8 cellular contexts compared by ENCODE assay signal in genomic region chr12:49189731-49190314, GRCh38. TPM values are rescaled to one million over a fixed set of nuclear protein-coding genes. Genes with fewer than 3 reads are reported as not detected.
DNase-seq lines count a peak whose midpoint lies in the region; ATAC-seq and TF ChIP-seq lines count a peak whose summit lies in the region.

No MANE protein-coding gene starts in this region.

- peaks cover 4% of the 10 kb centered on the region for H3K27me3 ChIP-seq in mucosa of stomach (ENCODE audit: control insufficient read depth, insufficient read depth, low read length)

- ATAC-seq in GM18867 (IDR thresholded peaks at IDR 0.05; ENCODE audit: unreplicated experiment) (no peak), HG03457 (IDR thresholded peaks at IDR 0.05; ENCODE audit: unreplicated experiment) (no peak), GM19452 (IDR thresholded peaks at IDR 0.05; ENCODE audit: unreplicated experiment) (no peak)

- no peak for TF ChIP-seq CTCF in HFFc6 (IDR thresholded peaks at IDR 0.05)

- H3K27ac ChIP-seq in angular gyrus (ENCODE audit: low read depth, low read length), result peak overlapping the region; percentile 100

- H3K4me1 Mint-ChIP-seq in HFFc6 (ENCODE audit: low read depth), result peaks cover 27% of the 10 kb centered on the region

- no peaks in the 10 kb centered on the region for H3K36me3 ChIP-seq in mucosa of stomach (ENCODE audit: control insufficient read depth, insufficient read depth, low read length)

- H3K9me3 Mint-ChIP-seq in HFFc6, result no peaks in the 10 kb centered on the region

- H3K4me1 ChIP-seq in mucosa of stomach (ENCODE audit: control insufficient read depth, insufficient read depth, low read length), result peaks cover 6% of the 10 kb centered on the region

- H3K27ac Mint-ChIP-seq in HFFc6, result peak overlapping the region; percentile 98

- peaks cover 22% of the 10 kb centered on the region for H3K36me3 Mint-ChIP-seq in HFFc6 (ENCODE audit: low read depth)

- H3K9ac ChIP-seq in mucosa of stomach (ENCODE audit: low read length), result peak overlapping the region; percentile 93

- peaks cover 13% of the 10 kb centered on the region for H3K27me3 Mint-ChIP-seq in HFFc6 (ENCODE audit: insufficient read depth)

- peak overlapping the region; percentile 98 for H3K4me3 Mint-ChIP-seq in HFFc6

- no peak overlapping the region for H3K4me3 ChIP-seq in mucosa of stomach (ENCODE audit: low read length)

- DNase-seq in A172 (ENCODE audit: low spot score) (peak; percentile 17), HFFc6 (no peak), NK-92 (lab: John Stamatoyannopoulos, UW; ENCODE audit: unreplicated experiment) (no peak)

- H3K9me3 ChIP-seq in mucosa of stomach (ENCODE audit: control insufficient read depth, low read length), result no peaks in the 10 kb centered on the region

RNA-seq across cellular contexts. Expression of gene TUBA1A, which starts 0.9 kb away (rescaled TPM):
- total RNA-seq in A172 (2014; rRNA removed; shearing (Covaris generic)), result 884 and 1,296 TPM in 2 replicates
- 100 to 1,000 TPM; 227 to 300 (median 257) TPM for total RNA-seq in HFFc6 (2021; fragmentation: NEBNext Ultra II Directional; extraction: Animal tissue kit (Norgen Biotek cat#: 25700))

RNA-seq across cellular contexts. Expression of gene TUBA1B, which starts 58.6 kb away (rescaled TPM):
- 2,613 and 2,957 TPM in 2 replicates for total RNA-seq in A172 (2014; rRNA removed; shearing (Covaris generic))
- 1,000 to 10,000 TPM; 1,208 to 2,585 (median 2,279) TPM for total RNA-seq in HFFc6 (2021; fragmentation: NEBNext Ultra II Directional; extraction: Animal tissue kit (Norgen Biotek cat#: 25700))
